Comparison of ENCODE assay signal across 1 cellular context in the genomic region with DNA sequence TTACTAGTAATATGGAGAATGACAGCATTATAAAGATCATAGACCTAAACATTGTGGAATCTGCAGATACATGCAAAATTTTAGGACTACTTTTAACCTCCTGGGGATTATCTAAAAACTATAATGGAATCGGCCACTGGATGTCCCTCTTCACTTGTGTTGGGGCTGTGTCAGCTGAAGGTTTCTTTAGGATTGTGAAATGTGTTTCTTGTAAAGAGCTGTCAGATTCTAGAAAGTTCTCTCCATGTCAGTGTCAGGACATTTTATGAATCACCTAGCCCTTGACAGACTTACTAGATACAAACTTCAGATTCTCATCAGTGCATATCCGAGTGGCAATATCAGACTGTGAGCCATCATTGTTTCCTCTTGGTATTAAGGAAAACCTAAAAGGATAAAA.
TF ChIP-seq lines count a peak whose summit lies in the region.

No MANE protein-coding gene starts in this region.

TF ChIP-seq in GM12878, 131 proteins besides CTCF, POLR2A, EP300 and RAD21 (continued from another document):
- TF ChIP-seq CREB1 (IDR thresholded peaks at IDR 0.05; ENCODE audit: low read depth), result no peak
